In genomic region chr7:152462995-152463713, GRCh38 we compare ENCODE assay signal across 8 cellular contexts. TPM values are rescaled to one million over a fixed set of nuclear protein-coding genes. Genes with fewer than 3 reads are reported as not detected.
DNase-seq lines count a peak whose midpoint lies in the region; ATAC-seq lines count a peak whose summit lies in the region.

No MANE protein-coding gene starts in this region.

- H3K9ac ChIP-seq in BLaER1: peak overlapping the region; percentile 88

- DNase-seq in NCI-H345 treated with DMSO at 0.1 percent for 48 hours (lab: John Stamatoyannopoulos, UW; ENCODE audit: unreplicated experiment): peak; percentile 60
- DNase-seq in caudate nucleus (lab: John Stamatoyannopoulos, UW): peak in 21 of 61 donors; percentile 45 to 89 (median 74)
- no peak for DNase-seq in left lobe of liver (ENCODE audit: low spot score)
- DNase-seq in stromal cell of bone marrow (ENCODE audit: low read depth): peak; percentile 30
- DNase-seq in HCEC 1CT: no peak

- H3K27ac ChIP-seq in BLaER1 (peak overlapping the region; percentile 91), caudate nucleus (ENCODE audit: low read depth, low read length) (peak overlapping the region; percentile 94)

- H4K20me1 ChIP-seq in BLaER1: no peaks in the 10 kb centered on the region

- peak overlapping the region; percentile 82 for H3K4me3 ChIP-seq in BLaER1

- H3K27me3 ChIP-seq in BLaER1: no peaks in the 10 kb centered on the region

- H3K4me1 ChIP-seq in BLaER1: peaks cover 51% of the 10 kb centered on the region

- H3K4me2 ChIP-seq in BLaER1: peak overlapping the region; percentile 90

- ATAC-seq in GM18861 (IDR thresholded peaks at IDR 0.05; ENCODE audit: unreplicated experiment) (peak; percentile 28), HG03025 (IDR thresholded peaks at IDR 0.05; ENCODE audit: low FRiP score, unreplicated experiment) (peak; percentile 16), left lobe of liver (peak; percentile 2)

- H3K9me3 ChIP-seq in BLaER1: no peaks in the 10 kb centered on the region

- H3K36me3 ChIP-seq in BLaER1: no peaks in the 10 kb centered on the region

RNA-seq across cellular contexts. Expression of gene KMT2C, which starts 27.4 kb away (rescaled TPM):
- total RNA-seq in left lobe of liver: 34.5 TPM

Comparison
In these comparisons a context has a peak if more than half of its experiments do, and no peak if none do; other contexts are left out.
1. DNase-seq: peak in NCI-H345 treated with DMSO at 0.1 percent for 48 hours (single experiment) and stromal cell of bone marrow (single experiment); none in left lobe of liver (single experiment) and HCEC 1CT (single experiment).
2. Peak in every context shown above with its lines, with median percentiles within 50 percentile points of each other: ATAC-seq.